31 cellular contexts compared by ENCODE assay signal in genomic region chr6:165950316-165950715, GRCh38.
"Had no signal": no experiment of that assay in that cellular context is flagged by ENCODE, and none has a peak within 500 bp of the region (broad histone marks: within the 10 kb centered on the region; RNA-seq: fewer than 3 reads in every experiment).

No MANE protein-coding gene starts in this region.

- ATAC-seq: activated CD4-positive, alpha-beta T cell treated with anti-CD3 and anti-CD28 coated beads for 36 hours; activated naive CD4-positive, alpha-beta T cell treated with anti-CD3 and anti-CD28 coated beads, Interleukin-2, amount 50 U/mL, for 72 hours; activated T-cell treated with anti-CD3 and anti-CD28 coated beads, Interleukin-2, amount 50 U/mL, for 72 hours; esophagus mucosa; T-helper 17 cell had no signal

- H3K27ac ChIP-seq: ascending aorta, breast epithelium, cardiac muscle cell, colonic mucosa, WERI-Rb-1 had no signal

- H3K4me3 ChIP-seq: ascending aorta, breast epithelium, cardiac muscle cell, colonic mucosa, dorsolateral prefrontal cortex had no signal

- H3K4me1 ChIP-seq: ascending aorta, breast epithelium, colonic mucosa had no signal

- H3K9me3 ChIP-seq: ascending aorta, breast epithelium, colonic mucosa had no signal

- FAIRE-seq: frontal cortex had no signal

- DNase-seq: activated B cell treated with CpG ODN at 0.5 μM for 24 hours; activated CD4-positive, alpha-beta memory T cell treated with anti-CD3 and anti-CD28 coated beads, Interleukin-2, amount 10 ng/mL, durations not matched to agents 7 days and 5 days; activated CD4-positive, alpha-beta T cell treated with anti-CD3 and anti-CD28 coated beads for 36 hours; activated CD4-positive, alpha-beta T cell treated with anti-CD3 and anti-CD28 coated beads, Interleukin-2, amount 10 ng/mL, durations not matched to agents 7 days and 5 days; activated CD4-positive, alpha-beta T cell treated with anti-CD3 and anti-CD28 coated beads, Interleukin-2, amount 50 U/mL, for 4 hours; activated CD4-positive, CD25-positive, alpha-beta regulatory T cell treated with anti-CD3 and anti-CD28 coated beads, Interleukin-2, amount 50 U/mL, for 72 hours; activated CD8-positive, alpha-beta memory T cell treated with anti-CD3 and anti-CD28 coated beads, Interleukin-2, amount 50 U/mL, for 48 hours; activated gamma-delta T cell; activated naive CD4-positive, alpha-beta T cell; activated naive CD4-positive, alpha-beta T cell treated with anti-CD3 and anti-CD28 coated beads, Interleukin-2, amount 10 ng/mL, durations not matched to agents 7 days and 5 days; activated naive CD8-positive, alpha-beta T cell treated with anti-CD3 and anti-CD28 coated beads, Interleukin-2, amount 10 ng/mL, durations not matched to agents 7 days and 5 days; activated T-cell treated with anti-CD3 and anti-CD28 coated beads for 4 hours; activated T-cell treated with anti-CD3 and anti-CD28 coated beads, Interleukin-2, amount 50 U/mL, for 24 hours; activated T-cell treated with anti-CD3 and anti-CD28 coated beads, Interleukin-2, amount 50 U/mL, for 72 hours; central memory CD4-positive, alpha-beta T cell; colonic mucosa; effector memory CD4-positive, alpha-beta T cell; endodermal cell; foreskin fibroblast; head of caudate nucleus; T-helper 1 cell; T-helper 17 cell; T1000; WERI-Rb-1 had no signal
